Comparison of ENCODE assay signal across 1 cellular context in the genomic region with DNA sequence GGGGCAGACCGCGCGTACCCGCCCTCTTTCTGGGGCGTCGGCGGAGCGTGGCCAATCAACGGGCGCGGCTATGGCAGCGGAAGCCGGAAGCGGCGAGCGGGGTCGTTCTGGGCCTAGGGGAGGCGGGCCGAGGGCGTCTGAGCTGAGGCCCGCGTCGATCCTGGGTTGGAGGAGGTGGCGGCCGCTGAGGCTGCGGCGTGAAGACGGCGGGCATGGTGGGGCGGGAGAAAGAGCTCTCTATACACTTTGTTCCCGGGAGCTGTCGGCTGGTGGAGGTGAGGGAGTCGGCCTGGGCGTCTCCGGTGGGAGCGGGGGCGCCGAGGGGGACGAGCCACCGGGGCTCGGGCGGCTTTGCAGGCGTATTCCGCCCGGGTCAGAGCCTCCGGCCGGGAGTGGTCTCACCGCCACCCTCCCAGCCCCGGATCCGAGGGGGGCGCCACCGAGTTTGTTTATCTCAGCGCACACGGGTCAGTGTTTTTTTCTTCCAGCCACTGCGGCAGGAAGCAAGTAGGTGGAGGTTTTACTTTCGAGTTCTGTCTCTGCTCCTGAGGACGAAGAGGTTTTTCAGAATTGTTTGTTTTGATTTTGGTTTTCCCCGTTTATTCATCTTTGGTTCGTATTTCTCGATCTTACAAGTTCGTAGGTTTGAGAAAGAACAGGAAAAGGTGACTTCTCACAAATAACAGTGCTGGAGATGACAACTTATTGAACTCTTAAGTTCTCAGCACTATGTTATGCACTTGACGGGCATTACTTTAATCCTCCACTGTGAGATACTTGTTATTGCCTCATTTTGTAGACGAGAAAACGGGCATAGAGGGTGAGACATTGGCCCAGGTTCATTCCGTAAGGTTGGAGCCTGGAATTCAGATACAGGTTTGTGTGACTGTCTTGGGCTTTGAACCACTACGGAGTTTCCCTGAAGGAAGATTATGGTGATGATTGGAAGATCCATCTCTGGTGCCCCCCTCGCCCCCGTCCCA.
TF ChIP-seq lines count a peak whose summit lies in the region.

A gene (plus strand): TSS at position 145 of the 983 bp plus-strand sequence. CDS start 68 bp downstream, at position 213.

TF ChIP-seq in WTC11, 78 proteins besides CTCF, POLR2A, EP300 and RAD21 (continued from another document):
- TF ChIP-seq, protein P1, sequence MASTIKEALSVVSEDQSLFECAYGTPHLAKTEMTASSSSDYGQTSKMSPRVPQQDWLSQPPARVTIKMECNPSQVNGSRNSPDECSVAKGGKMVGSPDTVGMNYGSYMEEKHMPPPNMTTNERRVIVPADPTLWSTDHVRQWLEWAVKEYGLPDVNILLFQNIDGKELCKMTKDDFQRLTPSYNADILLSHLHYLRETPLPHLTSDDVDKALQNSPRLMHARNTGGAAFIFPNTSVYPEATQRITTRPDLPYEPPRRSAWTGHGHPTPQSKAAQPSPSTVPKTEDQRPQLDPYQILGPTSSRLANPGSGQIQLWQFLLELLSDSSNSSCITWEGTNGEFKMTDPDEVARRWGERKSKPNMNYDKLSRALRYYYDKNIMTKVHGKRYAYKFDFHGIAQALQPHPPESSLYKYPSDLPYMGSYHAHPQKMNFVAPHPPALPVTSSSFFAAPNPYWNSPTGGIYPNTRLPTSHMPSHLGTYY (CRISPR knock-in tag; IDR thresholded peaks at IDR 0.05), result no peak
- TF ChIP-seq ATF1 (CRISPR knock-in tag; IDR thresholded peaks at IDR 0.05) (0 out of 2 replicates have a peak, but pooled peaks have one; percentile 25), KAT7 (CRISPR knock-in tag; IDR thresholded peaks at IDR 0.05; ENCODE audit: borderline replicate concordance) (0 out of 2 replicates have a peak, but pooled peaks have one; percentile 33), SMAD4 (CRISPR knock-in tag; IDR thresholded peaks at IDR 0.05) (no peak), ZNF219 (CRISPR knock-in tag; IDR thresholded peaks at IDR 0.05; ENCODE audit: borderline replicate concordance) (no peak), ZNF232 (CRISPR knock-in tag; IDR thresholded peaks at IDR 0.05) (0 out of 2 replicates have a peak, but pooled peaks have one; percentile 25), CREB1 (CRISPR knock-in tag; IDR thresholded peaks at IDR 0.05) (0 out of 2 replicates have a peak, but pooled peaks have one; percentile 14), NFE2L1 (CRISPR knock-in tag; IDR thresholded peaks at IDR 0.05) (no peak; the same call in 1 of the 2 replicates), JUN (CRISPR knock-in tag; IDR thresholded peaks at IDR 0.05) (no peak), ZBTB21 (CRISPR knock-in tag; IDR thresholded peaks at IDR 0.05; ENCODE audit: borderline replicate concordance) (0 out of 2 replicates have a peak, but pooled peaks have one; percentile 64), SP1 (CRISPR knock-in tag; conservative IDR thresholded peaks at IDR 0.05) (peak; percentile 94), EMX1 (CRISPR knock-in tag; IDR thresholded peaks at IDR 0.05) (0 out of 2 replicates have a peak, but pooled peaks have one; percentile 77), PRRX2 (CRISPR knock-in tag; IDR thresholded peaks at IDR 0.05) (peak; percentile 71; the same call in 1 of the 2 replicates), FOXK1 (CRISPR knock-in tag; IDR thresholded peaks at IDR 0.05) (peak; percentile 67; the same call in 1 of the 2 replicates)
- TF ChIP-seq, protein P2, sequence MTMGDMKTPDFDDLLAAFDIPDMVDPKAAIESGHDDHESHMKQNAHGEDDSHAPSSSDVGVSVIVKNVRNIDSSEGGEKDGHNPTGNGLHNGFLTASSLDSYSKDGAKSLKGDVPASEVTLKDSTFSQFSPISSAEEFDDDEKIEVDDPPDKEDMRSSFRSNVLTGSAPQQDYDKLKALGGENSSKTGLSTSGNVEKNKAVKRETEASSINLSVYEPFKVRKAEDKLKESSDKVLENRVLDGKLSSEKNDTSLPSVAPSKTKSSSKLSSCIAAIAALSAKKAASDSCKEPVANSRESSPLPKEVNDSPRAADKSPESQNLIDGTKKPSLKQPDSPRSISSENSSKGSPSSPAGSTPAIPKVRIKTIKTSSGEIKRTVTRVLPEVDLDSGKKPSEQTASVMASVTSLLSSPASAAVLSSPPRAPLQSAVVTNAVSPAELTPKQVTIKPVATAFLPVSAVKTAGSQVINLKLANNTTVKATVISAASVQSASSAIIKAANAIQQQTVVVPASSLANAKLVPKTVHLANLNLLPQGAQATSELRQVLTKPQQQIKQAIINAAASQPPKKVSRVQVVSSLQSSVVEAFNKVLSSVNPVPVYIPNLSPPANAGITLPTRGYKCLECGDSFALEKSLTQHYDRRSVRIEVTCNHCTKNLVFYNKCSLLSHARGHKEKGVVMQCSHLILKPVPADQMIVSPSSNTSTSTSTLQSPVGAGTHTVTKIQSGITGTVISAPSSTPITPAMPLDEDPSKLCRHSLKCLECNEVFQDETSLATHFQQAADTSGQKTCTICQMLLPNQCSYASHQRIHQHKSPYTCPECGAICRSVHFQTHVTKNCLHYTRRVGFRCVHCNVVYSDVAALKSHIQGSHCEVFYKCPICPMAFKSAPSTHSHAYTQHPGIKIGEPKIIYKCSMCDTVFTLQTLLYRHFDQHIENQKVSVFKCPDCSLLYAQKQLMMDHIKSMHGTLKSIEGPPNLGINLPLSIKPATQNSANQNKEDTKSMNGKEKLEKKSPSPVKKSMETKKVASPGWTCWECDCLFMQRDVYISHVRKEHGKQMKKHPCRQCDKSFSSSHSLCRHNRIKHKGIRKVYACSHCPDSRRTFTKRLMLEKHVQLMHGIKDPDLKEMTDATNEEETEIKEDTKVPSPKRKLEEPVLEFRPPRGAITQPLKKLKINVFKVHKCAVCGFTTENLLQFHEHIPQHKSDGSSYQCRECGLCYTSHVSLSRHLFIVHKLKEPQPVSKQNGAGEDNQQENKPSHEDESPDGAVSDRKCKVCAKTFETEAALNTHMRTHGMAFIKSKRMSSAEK (CRISPR knock-in tag; IDR thresholded peaks at IDR 0.05; ENCODE audit: borderline replicate concordance), result 0 out of 2 replicates have a peak, but pooled peaks have one; percentile 7
- TF ChIP-seq, protein P3, sequence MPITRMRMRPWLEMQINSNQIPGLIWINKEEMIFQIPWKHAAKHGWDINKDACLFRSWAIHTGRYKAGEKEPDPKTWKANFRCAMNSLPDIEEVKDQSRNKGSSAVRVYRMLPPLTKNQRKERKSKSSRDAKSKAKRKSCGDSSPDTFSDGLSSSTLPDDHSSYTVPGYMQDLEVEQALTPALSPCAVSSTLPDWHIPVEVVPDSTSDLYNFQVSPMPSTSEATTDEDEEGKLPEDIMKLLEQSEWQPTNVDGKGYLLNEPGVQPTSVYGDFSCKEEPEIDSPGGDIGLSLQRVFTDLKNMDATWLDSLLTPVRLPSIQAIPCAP (CRISPR knock-in tag; IDR thresholded peaks at IDR 0.05), result no peak
- TF ChIP-seq, protein P4, sequence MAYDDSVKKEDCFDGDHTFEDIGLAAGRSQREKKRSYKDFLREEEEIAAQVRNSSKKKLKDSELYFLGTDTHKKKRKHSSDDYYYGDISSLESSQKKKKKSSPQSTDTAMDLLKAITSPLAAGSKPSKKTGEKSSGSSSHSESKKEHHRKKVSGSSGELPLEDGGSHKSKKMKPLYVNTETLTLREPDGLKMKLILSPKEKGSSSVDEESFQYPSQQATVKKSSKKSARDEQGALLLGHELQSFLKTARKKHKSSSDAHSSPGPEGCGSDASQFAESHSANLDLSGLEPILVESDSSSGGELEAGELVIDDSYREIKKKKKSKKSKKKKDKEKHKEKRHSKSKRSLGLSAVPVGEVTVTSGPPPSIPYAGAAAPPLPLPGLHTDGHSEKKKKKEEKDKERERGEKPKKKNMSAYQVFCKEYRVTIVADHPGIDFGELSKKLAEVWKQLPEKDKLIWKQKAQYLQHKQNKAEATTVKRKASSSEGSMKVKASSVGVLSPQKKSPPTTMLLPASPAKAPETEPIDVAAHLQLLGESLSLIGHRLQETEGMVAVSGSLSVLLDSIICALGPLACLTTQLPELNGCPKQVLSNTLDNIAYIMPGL (CRISPR knock-in tag; IDR thresholded peaks at IDR 0.05), result peak; percentile 93; the same call in 1 of the 2 replicates
